ENCODE assay signal across 8 cellular contexts in genomic region chr1:21814241-21814918, GRCh38. TPM values are rescaled to one million over a fixed set of nuclear protein-coding genes. Genes with fewer than 3 reads are reported as not detected.
DNase-seq lines count a peak whose midpoint lies in the region; ATAC-seq and TF ChIP-seq lines count a peak whose summit lies in the region.

No MANE protein-coding gene starts in this region.

- WGBS in psoas muscle, 3 donors: 15 to 23% (median 20%) methylated on average over 62 to 65 of the region's 65 CpGs

- no peak overlapping the region for H3K27ac ChIP-seq in 22Rv1
- no peak overlapping the region for H3K27ac ChIP-seq in psoas muscle

- peaks cover 0 to 19% (median 7%) of the 10 kb centered on the region in 3 donors for H3K27me3 ChIP-seq in psoas muscle (ENCODE audit: insufficient read depth in 3 of 3, low read length in 2 of 3)

- intact Hi-C loops in psoas muscle (cut with DNase I): no loop called here

- DNase-seq in activated T-cell treated with anti-CD3 and anti-CD28 coated beads for 4 hours (peak; percentile 4), germinal center (ENCODE audit: low spot score) (peak; percentile 86), psoas muscle (peak in 1 of 2 donors; percentile 55), DMS 273 (lab: John Stamatoyannopoulos, UW; ENCODE audit: unreplicated experiment) (no peak)

- TF ChIP-seq CTCF in 22Rv1 (IDR thresholded peaks at IDR 0.05) (peak; percentile 32), psoas muscle (IDR thresholded peaks at IDR 0.05) (peak; percentile 30)

- peak overlapping the region; percentile 42 for H3K4me3 ChIP-seq in psoas muscle

- no peaks in the 10 kb centered on the region for H3K4me1 ChIP-seq in psoas muscle

- no peaks in the 10 kb centered on the region for H3K36me3 ChIP-seq in psoas muscle (ENCODE audit: insufficient read depth in 1 of 2, low read depth in 1 of 2)

- no peaks in the 10 kb centered on the region for H3K9me3 ChIP-seq in psoas muscle

- peak; percentile 47 for ATAC-seq in GM21723 (IDR thresholded peaks at IDR 0.05; ENCODE audit: unreplicated experiment)
- ATAC-seq in psoas muscle: peak in 3 of 4 donors; percentile 13 to 33 (median 20)
- no peak for ATAC-seq in GM18519 (IDR thresholded peaks at IDR 0.05; ENCODE audit: low FRiP score, unreplicated experiment)
- ATAC-seq in GM19328 (IDR thresholded peaks at IDR 0.05; ENCODE audit: unreplicated experiment): no peak

RNA-seq across cellular contexts. Expression of gene LDLRAD2, which starts 2.3 kb away (rescaled TPM):
- total RNA-seq in psoas muscle: under 1 TPM in 1 of 4 donors, not detected in 3; 0.04 TPM
- 1 to 10 TPM in 2 of 3 donors, under 1 TPM in 1; 0.48 to 1.7 (median 1.1) TPM for polyA plus RNA-seq in psoas muscle

RNA-seq across cellular contexts. Expression of gene USP48, which starts 31.4 kb away (rescaled TPM):
- total RNA-seq in psoas muscle: 10 to 100 TPM; 20.3 to 35.9 (median 21.4) TPM
- polyA plus RNA-seq in psoas muscle: 10 to 100 TPM in 2 of 3 donors, 1 to 10 TPM in 1; 9.7 to 19.9 (median 13.0) TPM

Comparison
In these comparisons a context has a peak if more than half of its experiments do, and no peak if none do; other contexts are left out.
1. ATAC-seq: peak in GM21723 (single experiment) and psoas muscle (3 of 4); none in GM18519 (single experiment) and GM19328 (single experiment).